Comparison of ENCODE assay signal across 16 cellular contexts in genomic region chr1:180971273-180971997, GRCh38.
"Had no signal": no experiment of that assay in that cellular context is flagged by ENCODE, and none has a peak within 500 bp of the region (broad histone marks: within the 10 kb centered on the region; RNA-seq: fewer than 3 reads in every experiment).

No MANE protein-coding gene starts in this region.

- H3K4me3 ChIP-seq: SJCRH30 had no signal

- H3K9me3 Mint-ChIP-seq: activated CD4-positive, alpha-beta T cell treated with anti-CD3 and anti-CD28 coated beads, Interleukin-2, amount 10 ng/mL, durations not matched to agents 7 days and 5 days; activated CD8-positive, alpha-beta T cell treated with anti-CD3 and anti-CD28 coated beads for 36 hours; activated naive CD4-positive, alpha-beta T cell treated with anti-CD3 and anti-CD28 coated beads, Interleukin-2, amount 10 ng/mL, durations not matched to agents 7 days and 5 days; activated T-cell treated with anti-CD3 and anti-CD28 coated beads, Interleukin-2, amount 50 U/mL, for 4 hours; central memory CD8-positive, alpha-beta T cell; memory B cell; nephron had no signal

- H3K27me3 ChIP-seq: SJCRH30 had no signal

- ATAC-seq: activated CD8-positive, alpha-beta T cell treated with anti-CD3 and anti-CD28 coated beads for 36 hours; activated T-cell treated with anti-CD3 and anti-CD28 coated beads, Interleukin-2, amount 50 U/mL, for 4 hours; left colon had no signal

- H3K4me3 Mint-ChIP-seq: activated CD4-positive, alpha-beta T cell treated with anti-CD3 and anti-CD28 coated beads, Interleukin-2, amount 10 ng/mL, durations not matched to agents 7 days and 5 days; activated CD8-positive, alpha-beta T cell treated with anti-CD3 and anti-CD28 coated beads for 36 hours; activated naive CD4-positive, alpha-beta T cell treated with anti-CD3 and anti-CD28 coated beads, Interleukin-2, amount 10 ng/mL, durations not matched to agents 7 days and 5 days; activated T-cell treated with anti-CD3 and anti-CD28 coated beads, Interleukin-2, amount 50 U/mL, for 4 hours; central memory CD8-positive, alpha-beta T cell; memory B cell; nephron had no signal

- H3K9me3 ChIP-seq: SJCRH30 had no signal

- H3K27ac Mint-ChIP-seq: activated CD4-positive, alpha-beta T cell treated with anti-CD3 and anti-CD28 coated beads, Interleukin-2, amount 10 ng/mL, durations not matched to agents 7 days and 5 days; activated CD8-positive, alpha-beta T cell treated with anti-CD3 and anti-CD28 coated beads for 36 hours; activated naive CD4-positive, alpha-beta T cell treated with anti-CD3 and anti-CD28 coated beads, Interleukin-2, amount 10 ng/mL, durations not matched to agents 7 days and 5 days; memory B cell; nephron had no signal

- H3K27me3 Mint-ChIP-seq: activated CD4-positive, alpha-beta T cell treated with anti-CD3 and anti-CD28 coated beads, Interleukin-2, amount 10 ng/mL, durations not matched to agents 7 days and 5 days; activated CD8-positive, alpha-beta T cell treated with anti-CD3 and anti-CD28 coated beads for 36 hours; activated naive CD4-positive, alpha-beta T cell treated with anti-CD3 and anti-CD28 coated beads, Interleukin-2, amount 10 ng/mL, durations not matched to agents 7 days and 5 days; central memory CD8-positive, alpha-beta T cell; memory B cell had no signal

- H3K27ac ChIP-seq: epithelial cell of prostate, SJCRH30 had no signal

- DNase-seq: activated CD4-positive, alpha-beta T cell treated with anti-CD3 and anti-CD28 coated beads, Interleukin-2, amount 10 ng/mL, durations not matched to agents 7 days and 5 days; activated CD8-positive, alpha-beta T cell treated with anti-CD3 and anti-CD28 coated beads for 36 hours; activated effector memory CD4-positive, alpha-beta T cell treated with anti-CD3 and anti-CD28 coated beads, Interleukin-2, amount 50 U/mL, for 16 hours; activated naive CD4-positive, alpha-beta T cell treated with anti-CD3 and anti-CD28 coated beads, Interleukin-2, amount 10 ng/mL, durations not matched to agents 7 days and 5 days; activated T-cell treated with anti-CD3 and anti-CD28 coated beads, Interleukin-2, amount 50 U/mL, for 4 hours; aorta; left colon; SJCRH30; stimulated activated CD4-positive, alpha-beta T cell treated with anti-CD3 and anti-CD28 coated beads, Interleukin-2, amount 100 ng/mL, for 48 hours; stimulated activated CD8-positive, alpha-beta memory T cell treated with anti-CD3 and anti-CD28 coated beads, Interleukin-4, amount 100 ng/mL, for 48 hours; stimulated activated naive CD4-positive, alpha-beta T cell; T-helper 1 cell had no signal
